In the genomic region with DNA sequence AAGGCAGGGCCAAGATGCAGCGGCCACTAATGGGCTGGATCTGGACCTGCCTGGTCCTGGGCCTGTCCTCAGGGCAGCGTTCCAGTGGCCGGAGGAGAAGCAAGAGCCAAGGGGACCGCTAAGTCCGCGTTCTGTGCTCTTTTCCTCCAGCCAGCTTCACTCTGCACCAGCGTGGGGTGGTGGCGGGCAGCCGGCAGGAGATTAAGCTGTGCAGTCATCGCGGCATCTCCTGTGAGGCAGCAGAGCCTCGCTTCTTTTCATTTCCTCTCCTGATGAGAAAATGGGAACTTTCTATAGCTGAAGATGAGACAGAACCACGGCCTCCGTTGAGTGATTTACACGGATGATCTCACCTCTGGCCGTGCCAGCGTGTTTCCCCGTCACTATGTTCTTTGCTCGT, we compare ENCODE assay signal across 26 cellular contexts. TPM values are rescaled to one million over a fixed set of nuclear protein-coding genes. Genes with fewer than 3 reads are reported as not detected.
"Had no signal": no experiment of that assay in that cellular context is flagged by ENCODE, and none has a peak within 500 bp of the region (broad histone marks: within the 10 kb centered on the region; RNA-seq: fewer than 3 reads in every experiment).

No MANE protein-coding gene starts in this region.

- DNase-seq: KBM-7, MV-4-11, NCI-H1048, NCI-H1105 treated with DMSO at 0.1 percent for 48 hours, NCI-H1417 treated with DMSO at 0.1 percent for 48 hours, NCI-H146, NCI-H1694 treated with DMSO at 0.1 percent for 48 hours, NCI-H1930, NCI-H2081, NCI-H2107, NCI-H226, NCI-H446, NCI-H510A, NCI-H524 treated with DMSO at 0.1 percent for 48 hours, NCI-H69, NCI-H774, RPMI8226, SHP77, SK-N-SH, SW 1271 had no signal

- H3K4me2 ChIP-seq: SK-N-SH had no signal

- H3K9ac ChIP-seq: SK-N-SH had no signal

- H3K27ac ChIP-seq: HL-60 had no signal

- FAIRE-seq: RCC 7860 had no signal

- H3K9me3 ChIP-seq: SK-N-SH had no signal

RNA-seq across cellular contexts. Expression of a gene that starts 43.4 kb away (rescaled TPM):
- total RNA-seq: HT-29, LHCN-M2, MCF 10A, SK-MEL-5 had no signal
- polyA plus RNA-seq: SK-N-SH had no signal
